ENCODE assay signal across 8 cellular contexts in genomic region chr11:33942954-33943353, GRCh38. TPM values are rescaled to one million over a fixed set of nuclear protein-coding genes. Genes with fewer than 3 reads are reported as not detected.
DNase-seq lines count a peak whose midpoint lies in the region; ATAC-seq and TF ChIP-seq lines count a peak whose summit lies in the region.

No MANE protein-coding gene starts in this region.

- H3K4me3 Mint-ChIP-seq in brain = peak overlapping the region in 2 of 5 experiments; percentile 8 to 37
- no peak overlapping the region for H3K4me3 Mint-ChIP-seq in endothelial cell (ENCODE audit: unreplicated experiment)

- no peak overlapping the region for H3K4me2 ChIP-seq in osteoblast (ENCODE audit: insufficient read depth, low read length)

- peaks cover 23% of the 10 kb centered on the region for H3K4me1 ChIP-seq in osteoblast (ENCODE audit: insufficient read depth, low read length)

- H3K9me3 Mint-ChIP-seq in brain (peaks cover 0 to 5% (median 0%) of the 10 kb centered on the region in 5 experiments), endothelial cell (ENCODE audit: unreplicated experiment) (no peaks in the 10 kb centered on the region)

- no peaks in the 10 kb centered on the region for H3K36me3 ChIP-seq in osteoblast (ENCODE audit: insufficient read depth, low read length)

- DNase-seq in GM13977 (ENCODE audit: low spot score) (peak; percentile 61), osteoblast (ENCODE audit: insufficient read length, low spot score, missing footprints) (peak; percentile 92), NCI-H69 (lab: John Stamatoyannopoulos, UW) (no peak), cerebellar cortex (ENCODE audit: low spot score) (no peak), endothelial cell (ENCODE audit: low spot score) (no peak)
- no peak for DNase-seq in activated CD4-positive, alpha-beta T cell treated with anti-CD3 and anti-CD28 coated beads for 4 hours

- H4K20me1 ChIP-seq in osteoblast (ENCODE audit: insufficient read depth, low read length) = no peaks in the 10 kb centered on the region

- H3K9me3 ChIP-seq in osteoblast (ENCODE audit: low read depth, low read length) = no peaks in the 10 kb centered on the region

- H2AFZ ChIP-seq in osteoblast (ENCODE audit: low read length) = no peak overlapping the region

- H3K4me3 ChIP-seq in osteoblast (ENCODE audit: insufficient read depth, low read length) = no peak overlapping the region

- H3K36me3 Mint-ChIP-seq in brain = no peaks in the 10 kb centered on the region
- H3K36me3 Mint-ChIP-seq in endothelial cell (ENCODE audit: low read depth, unreplicated experiment) = no peaks in the 10 kb centered on the region

- H3K27me3 ChIP-seq in osteoblast (ENCODE audit: insufficient read depth, low read length) = no peaks in the 10 kb centered on the region

- peak; percentile 59 for ATAC-seq in HG02798 (IDR thresholded peaks at IDR 0.05; ENCODE audit: poor library complexity, unreplicated experiment)

- in situ Hi-C loops in GM13977 (cut with MboI; ENCODE audit: low pct_unique_long_range_greater_than_20kb, low sequenced_read_pairs, unreplicated experiment) = no loop called here

- H3K27me3 Mint-ChIP-seq in brain (peaks cover 3% of the 10 kb centered on the region), endothelial cell (ENCODE audit: unreplicated experiment) (peaks cover 1% of the 10 kb centered on the region)

- peak overlapping the region in 3 of 5 experiments; percentile 55 to 90 (median 80) for H3K27ac Mint-ChIP-seq in brain
- H3K27ac Mint-ChIP-seq in endothelial cell (ENCODE audit: unreplicated experiment) = no peak overlapping the region

- H3K4me1 Mint-ChIP-seq in brain (peaks cover 16% of the 10 kb centered on the region), endothelial cell (ENCODE audit: unreplicated experiment) (peaks cover 33% of the 10 kb centered on the region)

- peak overlapping the region; percentile 81 for H3K27ac ChIP-seq in osteoblast (ENCODE audit: low read depth, low read length)

- TF ChIP-seq CTCF in GM13977 (IDR thresholded peaks at IDR 0.05; ENCODE audit: extremely low read depth, insufficient read depth, missing control alignments) = no peak
- no peak for TF ChIP-seq CTCF in brain (conservative IDR thresholded peaks at IDR 0.05)
- no peak for TF ChIP-seq CTCF in osteoblast (IDR thresholded peaks at IDR 0.05; ENCODE audit: extremely low read depth, low read depth, low read length)
- no peak for TF ChIP-seq CTCF in endothelial cell (IDR thresholded peaks at IDR 0.05; ENCODE audit: unreplicated experiment)

- no peaks in the 10 kb centered on the region for H3K79me2 ChIP-seq in osteoblast (ENCODE audit: insufficient read depth, low read length)

RNA-seq across cellular contexts. Expression of gene LMO2, which starts 51.1 kb away (rescaled TPM):
- polyA plus RNA-seq in brain (ENCODE audit: insufficient read depth, low read depth, low replicate concordance) = 33.3 TPM
- 1.4 and 2.1 TPM in 2 replicates for total RNA-seq in osteoblast
- 223 TPM for total RNA-seq in endothelial cell (ENCODE audit: unreplicated experiment)

Comparison
In these comparisons a context has a peak if more than half of its experiments do, and no peak if none do; other contexts are left out.
1. DNase-seq: peak in GM13977 (single experiment) and osteoblast (single experiment); none in NCI-H69 (single experiment), cerebellar cortex (single experiment), activated CD4-positive, alpha-beta T cell treated with anti-CD3 and anti-CD28 coated beads for 4 hours (0 of 2) and endothelial cell (single experiment).
2. RNA of gene LMO2, which starts 51.1 kb away (total RNA-seq): 223 TPM in endothelial cell (single experiment); 1.4 to 2.1 TPM in osteoblast; every median in the first group is over 10 times any median in the second.